ENCODE assay signal across 19 cellular contexts in genomic region chr3:135017494-135017893, GRCh38.
DNase-seq lines count a peak whose midpoint lies in the region; ATAC-seq, FAIRE-seq and TF ChIP-seq lines count a peak whose summit lies in the region.
"Had no signal": no experiment of that assay in that cellular context is flagged by ENCODE, and none has a peak within 500 bp of the region (broad histone marks: within the 10 kb centered on the region; RNA-seq: fewer than 3 reads in every experiment).

No MANE protein-coding gene starts in this region.

- no peak overlapping the region for H3K4me3 Mint-ChIP-seq in osteocyte (ENCODE audit: unreplicated experiment)
- H3K4me3 Mint-ChIP-seq: CD8-positive, alpha-beta T cell; endodermal cell; natural killer cell treated with Interleukin-12 subunit alpha and Interleukin-12 subunit beta and Interleukin-15 and Interleukin-18, amount 100 ng/mL, for 72 hours; T-helper 17 cell had no signal

- H3K36me3 Mint-ChIP-seq in osteocyte (ENCODE audit: unreplicated experiment) = no peaks in the 10 kb centered on the region
- H3K36me3 Mint-ChIP-seq: CD8-positive, alpha-beta T cell; natural killer cell treated with Interleukin-12 subunit alpha and Interleukin-12 subunit beta and Interleukin-15 and Interleukin-18, amount 100 ng/mL, for 72 hours had no signal

- ATAC-seq in left cardiac atrium = no peak
- ATAC-seq: CD8-positive, alpha-beta T cell; Panc1; T-helper 17 cell had no signal

- H3K27ac Mint-ChIP-seq in osteocyte (ENCODE audit: unreplicated experiment) = no peak overlapping the region
- H3K27ac Mint-ChIP-seq: CD8-positive, alpha-beta T cell; endodermal cell; natural killer cell treated with Interleukin-12 subunit alpha and Interleukin-12 subunit beta and Interleukin-15 and Interleukin-18, amount 100 ng/mL, for 72 hours; T-helper 17 cell had no signal

- TF ChIP-seq CTCF in osteocyte (IDR thresholded peaks at IDR 0.05) = no peak

- peak; percentile 61 for FAIRE-seq in GM12892 (lab: Jason Lieb, UNC)
- FAIRE-seq: colon had no signal

- no peaks in the 10 kb centered on the region for H3K27me3 Mint-ChIP-seq in osteocyte (ENCODE audit: unreplicated experiment)

- H3K9me3 Mint-ChIP-seq in osteocyte (ENCODE audit: unreplicated experiment) = no peaks in the 10 kb centered on the region
- H3K9me3 Mint-ChIP-seq: CD8-positive, alpha-beta T cell; endodermal cell; natural killer cell treated with Interleukin-12 subunit alpha and Interleukin-12 subunit beta and Interleukin-15 and Interleukin-18, amount 100 ng/mL, for 72 hours had no signal

- DNase-seq in GM12892 (ENCODE audit: insufficient read length) (no peak), NCI-H187 (lab: John Stamatoyannopoulos, UW) (peak; percentile 84 to 96), NCI-H69 (lab: John Stamatoyannopoulos, UW) (peak; percentile 67), osteocyte (ENCODE audit: extremely low spot score, unreplicated experiment) (peak; percentile 56), left cardiac atrium (no peak), epidermal melanocyte (ENCODE audit: insufficient read length, low spot score) (no peak), H4 (ENCODE audit: low spot score) (no peak)
- DNase-seq: activated CD8-positive, alpha-beta memory T cell treated with anti-CD3 and anti-CD28 coated beads, Interleukin-2, amount 50 U/mL, for 4 hours; activated effector memory CD4-positive, alpha-beta T cell treated with anti-CD3 and anti-CD28 coated beads, Interleukin-2, amount 50 U/mL, for 16 hours; brain microvascular endothelial cell; CD8-positive, alpha-beta T cell; endodermal cell; glutamatergic neuron; NCI-H2171; posterior cingulate gyrus; T-helper 17 cell had no signal

- intact Hi-C loops in left cardiac atrium (cut with DNase I) = no loop called here

- TF ChIP-seq POLR2A in GM12892 (IDR thresholded peaks at IDR 0.05; ENCODE audit: low read depth, low read length) = no peak

- no peaks in the 10 kb centered on the region for H3K4me1 Mint-ChIP-seq in osteocyte (ENCODE audit: unreplicated experiment)

Comparison
In these comparisons a context has a peak if more than half of its experiments do, and no peak if none do; other contexts are left out.
1. DNase-seq: peak in NCI-H187 (2 of 2), NCI-H69 (single experiment) and osteocyte (single experiment); none in GM12892 (single experiment), left cardiac atrium (single experiment), epidermal melanocyte (single experiment) and H4 (single experiment).